10 cellular contexts compared by ENCODE assay signal in genomic region chr18:55268146-55268545, GRCh38.
DNase-seq lines count a peak whose midpoint lies in the region; ATAC-seq lines count a peak whose summit lies in the region.
"Had no signal": no experiment of that assay in that cellular context is flagged by ENCODE, and none has a peak within 500 bp of the region (broad histone marks: within the 10 kb centered on the region; RNA-seq: fewer than 3 reads in every experiment).

No MANE protein-coding gene starts in this region.

- POLR2A ChIA-PET in activated CD4-positive, alpha-beta memory T cell treated with anti-CD3 and anti-CD28 coated beads, Interleukin-2, amount 10 ng/mL, durations not matched to agents 7 days and 5 days (lab: Charles Lee) = no interaction called here

- no peaks in the 10 kb centered on the region for H3K36me3 ChIP-seq in CD4-positive, CD25-positive, alpha-beta regulatory T cell (ENCODE audit: control insufficient read depth, insufficient read depth, low read length)

- no peak overlapping the region for H3K27ac Mint-ChIP-seq in CD4-positive, CD25-positive, alpha-beta regulatory T cell
- peak overlapping the region; percentile 45 for H3K27ac Mint-ChIP-seq in activated naive CD8-positive, alpha-beta T cell treated with anti-CD3 and anti-CD28 coated beads, Interleukin-2, amount 50 U/mL, for 24 hours
- H3K27ac Mint-ChIP-seq in T-helper 2 cell treated with Interferon-gamma antibody and Interleukin-4, amounts not matched to agents 5 μg/mL and 100 μg/mL, for 36 hours = no peak overlapping the region
- no peak overlapping the region for H3K27ac Mint-ChIP-seq in activated CD4-positive, alpha-beta memory T cell treated with anti-CD3 and anti-CD28 coated beads, Interleukin-2, amount 10 ng/mL, durations not matched to agents 7 days and 5 days

- no peaks in the 10 kb centered on the region for H3K4me1 ChIP-seq in CD4-positive, CD25-positive, alpha-beta regulatory T cell (ENCODE audit: control insufficient read depth, insufficient read depth, low read length, poor library complexity, severe bottlenecking)

- no peaks in the 10 kb centered on the region for H3K36me3 Mint-ChIP-seq in CD4-positive, CD25-positive, alpha-beta regulatory T cell
- no peaks in the 10 kb centered on the region for H3K36me3 Mint-ChIP-seq in activated naive CD8-positive, alpha-beta T cell treated with anti-CD3 and anti-CD28 coated beads, Interleukin-2, amount 50 U/mL, for 24 hours (ENCODE audit: low read depth)
- no peaks in the 10 kb centered on the region for H3K36me3 Mint-ChIP-seq in T-helper 2 cell treated with Interferon-gamma antibody and Interleukin-4, amounts not matched to agents 5 μg/mL and 100 μg/mL, for 36 hours (ENCODE audit: low read depth)
- H3K36me3 Mint-ChIP-seq in activated CD4-positive, alpha-beta memory T cell treated with anti-CD3 and anti-CD28 coated beads, Interleukin-2, amount 10 ng/mL, durations not matched to agents 7 days and 5 days (ENCODE audit: low read depth) = no peaks in the 10 kb centered on the region

- CTCF ChIA-PET in activated CD4-positive, alpha-beta memory T cell treated with anti-CD3 and anti-CD28 coated beads, Interleukin-2, amount 10 ng/mL, durations not matched to agents 7 days and 5 days (lab: Charles Lee) = interaction anchor here (1.0 to 1.6 kb wide), 2 partner anchors 9 to 18 kb away, joined by 3 read pairs; no protein-coding TSS in a partner anchor

- no peaks in the 10 kb centered on the region for H3K27me3 Mint-ChIP-seq in CD4-positive, CD25-positive, alpha-beta regulatory T cell
- no peaks in the 10 kb centered on the region for H3K27me3 Mint-ChIP-seq in activated naive CD8-positive, alpha-beta T cell treated with anti-CD3 and anti-CD28 coated beads, Interleukin-2, amount 50 U/mL, for 24 hours
- H3K27me3 Mint-ChIP-seq in T-helper 2 cell treated with Interferon-gamma antibody and Interleukin-4, amounts not matched to agents 5 μg/mL and 100 μg/mL, for 36 hours (ENCODE audit: low read depth) = no peaks in the 10 kb centered on the region
- H3K27me3 Mint-ChIP-seq in activated CD4-positive, alpha-beta memory T cell treated with anti-CD3 and anti-CD28 coated beads, Interleukin-2, amount 10 ng/mL, durations not matched to agents 7 days and 5 days = peaks cover 4% of the 10 kb centered on the region

- intact Hi-C loops in left colon (cut with DNase I, micrococcal nuclease) = no loop called here

- peaks cover 0 to 3% (median 0%) of the 10 kb centered on the region in 4 donors for H3K4me1 Mint-ChIP-seq in CD4-positive, CD25-positive, alpha-beta regulatory T cell
- H3K4me1 Mint-ChIP-seq in activated naive CD8-positive, alpha-beta T cell treated with anti-CD3 and anti-CD28 coated beads, Interleukin-2, amount 50 U/mL, for 24 hours = peaks cover 17% of the 10 kb centered on the region
- H3K4me1 Mint-ChIP-seq in T-helper 2 cell treated with Interferon-gamma antibody and Interleukin-4, amounts not matched to agents 5 μg/mL and 100 μg/mL, for 36 hours (ENCODE audit: low read depth) = peaks cover 13% of the 10 kb centered on the region
- H3K4me1 Mint-ChIP-seq in activated CD4-positive, alpha-beta memory T cell treated with anti-CD3 and anti-CD28 coated beads, Interleukin-2, amount 10 ng/mL, durations not matched to agents 7 days and 5 days = peaks cover 8% of the 10 kb centered on the region

- no peak for DNase-seq in CD4-positive, CD25-positive, alpha-beta regulatory T cell
- no peak for DNase-seq in activated naive CD8-positive, alpha-beta T cell treated with anti-CD3 and anti-CD28 coated beads, Interleukin-2, amount 50 U/mL, for 24 hours
- no peak for DNase-seq in T-helper 2 cell treated with Interferon-gamma antibody and Interleukin-4, amounts not matched to agents 5 μg/mL and 100 μg/mL, for 36 hours (ENCODE audit: low spot score)
- DNase-seq in effector CD4-positive, alpha-beta T cell = no peak
- no peak for DNase-seq in activated CD4-positive, alpha-beta memory T cell treated with anti-CD3 and anti-CD28 coated beads, Interleukin-2, amount 10 ng/mL, durations not matched to agents 7 days and 5 days
- no peak for DNase-seq in left colon
- DNase-seq: midbrain had no signal

- peaks cover 0 to 4% (median 2%) of the 10 kb centered on the region in 7 donors for H3K9me3 Mint-ChIP-seq in CD4-positive, CD25-positive, alpha-beta regulatory T cell
- peaks cover 3% of the 10 kb centered on the region for H3K9me3 Mint-ChIP-seq in activated naive CD8-positive, alpha-beta T cell treated with anti-CD3 and anti-CD28 coated beads, Interleukin-2, amount 50 U/mL, for 24 hours
- H3K9me3 Mint-ChIP-seq in T-helper 2 cell treated with Interferon-gamma antibody and Interleukin-4, amounts not matched to agents 5 μg/mL and 100 μg/mL, for 36 hours = peaks cover 3% of the 10 kb centered on the region
- peaks cover 3% of the 10 kb centered on the region for H3K9me3 Mint-ChIP-seq in activated CD4-positive, alpha-beta memory T cell treated with anti-CD3 and anti-CD28 coated beads, Interleukin-2, amount 10 ng/mL, durations not matched to agents 7 days and 5 days

- peak in 1 of 2 donors; percentile 39 for ATAC-seq in CD4-positive, CD25-positive, alpha-beta regulatory T cell (ENCODE audit: low read depth in 2 of 2)
- ATAC-seq in GM19438 (IDR thresholded peaks at IDR 0.05; ENCODE audit: low read depth, unreplicated experiment) = peak; percentile 65
- ATAC-seq in HG03064 (IDR thresholded peaks at IDR 0.05; ENCODE audit: low read depth, unreplicated experiment) = peak; percentile 70
- peak; percentile 10 for ATAC-seq in activated naive CD8-positive, alpha-beta T cell treated with anti-CD3 and anti-CD28 coated beads, Interleukin-2, amount 50 U/mL, for 24 hours
- no peak for ATAC-seq in left colon

- H3K9me3 ChIP-seq in CD4-positive, CD25-positive, alpha-beta regulatory T cell (ENCODE audit: control insufficient read depth in 2 of 2, low read length in 2 of 2) = no peaks in the 10 kb centered on the region

- H3K27me3 ChIP-seq in CD4-positive, CD25-positive, alpha-beta regulatory T cell (ENCODE audit: control insufficient read depth, insufficient read depth, low read length) = no peaks in the 10 kb centered on the region

- H3K4me3 ChIP-seq in CD4-positive, CD25-positive, alpha-beta regulatory T cell (ENCODE audit: low read depth, low read length) = peak overlapping the region; percentile 4

- no peak overlapping the region for H3K27ac ChIP-seq in CD4-positive, CD25-positive, alpha-beta regulatory T cell (ENCODE audit: insufficient read depth, low read length, poor library complexity, severe bottlenecking)
- H3K27ac ChIP-seq: C4-2B had no signal

- H3K4me3 Mint-ChIP-seq in CD4-positive, CD25-positive, alpha-beta regulatory T cell = no peak overlapping the region
- no peak overlapping the region for H3K4me3 Mint-ChIP-seq in activated naive CD8-positive, alpha-beta T cell treated with anti-CD3 and anti-CD28 coated beads, Interleukin-2, amount 50 U/mL, for 24 hours
- no peak overlapping the region for H3K4me3 Mint-ChIP-seq in T-helper 2 cell treated with Interferon-gamma antibody and Interleukin-4, amounts not matched to agents 5 μg/mL and 100 μg/mL, for 36 hours
- H3K4me3 Mint-ChIP-seq in activated CD4-positive, alpha-beta memory T cell treated with anti-CD3 and anti-CD28 coated beads, Interleukin-2, amount 10 ng/mL, durations not matched to agents 7 days and 5 days = no peak overlapping the region
